Comparison of ENCODE assay signal across 8 cellular contexts in genomic region chr6:87702589-87702945, GRCh38. TPM values are rescaled to one million over a fixed set of nuclear protein-coding genes. Genes with fewer than 3 reads are reported as not detected.
A peak's percentile ranks its signal among the peaks of the same experiment; 100 is the strongest.
DNase-seq lines count a peak whose midpoint lies in the region; ATAC-seq, FAIRE-seq and TF ChIP-seq lines count a peak whose summit lies in the region.

No MANE protein-coding gene starts in this region.

- FAIRE-seq in GM12878 (lab: Jason Lieb, UNC) = no peak

- peaks cover 45% of the 10 kb centered on the region for H3K79me2 ChIP-seq in GM12878 (ENCODE audit: control insufficient read depth, insufficient read depth, low read length)

- DNase-seq in GM13977 (ENCODE audit: low spot score) (peak; percentile 49), HFFc6 (peak; percentile 53), NCI-H524 treated with DMSO at 0.1 percent for 48 hours (lab: John Stamatoyannopoulos, UW) (peak; percentile 86), GM12878 (ENCODE audit: low read depth, low spot score) (no peak), lower leg skin (ENCODE audit: low spot score in 2 of 2) (no peak), upper lobe of left lung (no peak), anterior cingulate cortex (lab: John Stamatoyannopoulos, UW) (no peak)

- RAD21 ChIA-PET in GM12878 (lab: Charles Lee; ENCODE audit: unreplicated experiment) = interaction anchor here (0.7 to 3.5 kb wide), 22 partner anchors 11 to 463 kb away, joined by 3 to 29 read pairs (median 4); partner anchors contain the start of genes ORC3 and RARS2

- H3K27me3 Mint-ChIP-seq in HFFc6 (ENCODE audit: insufficient read depth) = peaks cover 4% of the 10 kb centered on the region; the same call in 1 of the 2 replicates

- peak overlapping the region; percentile 92 for H3K4me2 ChIP-seq in GM12878 (ENCODE audit: control insufficient read depth, insufficient read depth)

- ATAC-seq in GM12878 (peak; percentile 14), upper lobe of left lung (ENCODE audit: low FRiP score in 2 of 2) (peak in 1 of 2 donors; percentile 21), GM18519 (IDR thresholded peaks at IDR 0.05; ENCODE audit: low FRiP score, unreplicated experiment) (no peak)

- H3K27me3 ChIP-seq in GM12878 (replicated peaks in 1 of 2; ENCODE audit: control insufficient read depth in 2 of 2, insufficient read depth in 2 of 2, low read length in 1 of 2) (no peaks in the 10 kb centered on the region), upper lobe of left lung (no peaks in the 10 kb centered on the region)

- H3K9me3 Mint-ChIP-seq in HFFc6 = no peaks in the 10 kb centered on the region

- TF ChIP-seq CTCF in GM13977 (IDR thresholded peaks at IDR 0.05; ENCODE audit: extremely low read depth, insufficient read depth, missing control alignments) (no peak), HFFc6 (IDR thresholded peaks at IDR 0.05) (no peak), GM12878 (IDR thresholded peaks at IDR 0.05 in 2 of 3, conservative IDR thresholded peaks at IDR 0.05 in 1 of 3; ENCODE audit: control insufficient read depth in 2 of 3, extremely low read depth in 1 of 3, insufficient read depth in 1 of 3, low read depth in 3 of 3, low read length in 3 of 3) (no peak), lower leg skin (IDR thresholded peaks at IDR 0.05) (no peak), upper lobe of left lung (IDR thresholded peaks at IDR 0.05) (no peak)

- SMC1A ChIA-PET in GM12878 (lab: Charles Lee; ENCODE audit: uncharacterized antibody, unreplicated experiment) = interaction anchor here (0.7 to 3.2 kb wide), 26 partner anchors 8 to 1049 kb away, joined by 3 to 14 read pairs (median 5); no protein-coding TSS in a partner anchor

- H3K9me3 ChIP-seq in GM12878 (replicated peaks; ENCODE audit: control insufficient read depth, insufficient read depth, low read length) = no peaks in the 10 kb centered on the region
- H3K9me3 ChIP-seq in upper lobe of left lung = no peaks in the 10 kb centered on the region

- H3K4me3 ChIP-seq in GM12878 (peak overlapping the region; percentile 69), lower leg skin (ENCODE audit: low read depth, poor library complexity, severe bottlenecking) (peak overlapping the region; percentile 33), upper lobe of left lung (peak overlapping the region; percentile 33 to 90 (median 67))

- H3K4me1 Mint-ChIP-seq in HFFc6 (ENCODE audit: low read depth) = peaks cover 53% of the 10 kb centered on the region

- peak overlapping the region; percentile 100 for H3K4me3 Mint-ChIP-seq in HFFc6

- H3K36me3 Mint-ChIP-seq in HFFc6 (ENCODE audit: low read depth) = peaks cover 26% of the 10 kb centered on the region

- TF ChIP-seq RAD21 in GM12878 (IDR thresholded peaks at IDR 0.05; ENCODE audit: insufficient read depth, low read depth, low read length) = 0 out of 2 replicates have a peak, but pooled peaks have one; percentile 9

- TSS peak; percentile 97 for BruUV-seq in GM12878 (replicated peaks; lab: Mats Ljungman, UMichigan)

- peak overlapping the region; percentile 78 for H3K9ac ChIP-seq in GM12878 (ENCODE audit: control insufficient read depth, insufficient read depth, low read length)

- peak overlapping the region; percentile 99 for H3K27ac Mint-ChIP-seq in HFFc6

- POLR2A ChIA-PET in GM12878 (lab: Charles Lee) = interaction anchor here (0.5 to 2.7 kb wide), 19 partner anchors 10 to 281 kb away, joined by 3 to 12 read pairs (median 4); no protein-coding TSS in a partner anchor

- H3K27ac ChIP-seq in GM12878 (ENCODE audit: control insufficient read depth, insufficient read depth) (peak overlapping the region; percentile 88), upper lobe of left lung (peak overlapping the region; percentile 98 to 100 (median 99))

- H2AFZ ChIP-seq in GM12878 (ENCODE audit: control insufficient read depth, low read depth, low read length) = peak overlapping the region; percentile 83

- H3K36me3 ChIP-seq in GM12878 (ENCODE audit: control insufficient read depth in 2 of 2, insufficient read depth in 2 of 2, low read length in 1 of 2) (peaks cover 0 to 3% of the 10 kb centered on the region in 2 experiments; a peak in 2 of 4 replicates), upper lobe of left lung (no peaks in the 10 kb centered on the region)

- TF ChIP-seq EP300 in GM12878 (IDR thresholded peaks at IDR 0.05; ENCODE audit: borderline replicate concordance in 1 of 2, control insufficient read depth in 1 of 2, low read depth in 2 of 2, low read length in 2 of 2) (0 out of 4 replicates have a peak, but pooled peaks of 1 of the 2 experiments have one; percentile 13), upper lobe of left lung (IDR thresholded peaks at IDR 0.05) (peak in 1 of 4 donors; percentile 8)

- in situ Hi-C loops in GM13977 (cut with MboI; ENCODE audit: low pct_unique_long_range_greater_than_20kb, low sequenced_read_pairs, unreplicated experiment) = loop anchor here (10.0 kb wide), 1 partner anchor 92 kb away; no protein-coding TSS in a partner anchor
- in situ Hi-C loops in GM12878 (cut with MboI) = no loop called here

- TF ChIP-seq POLR2A in GM12878 (IDR thresholded peaks at IDR 0.05; ENCODE audit: low read depth, low read length) (no peak), lower leg skin (IDR thresholded peaks at IDR 0.05) (no peak), upper lobe of left lung (IDR thresholded peaks at IDR 0.05) (no peak)

- H3K4me1 ChIP-seq in GM12878 (ENCODE audit: control insufficient read depth, insufficient read depth, low read length) (peaks cover 32% of the 10 kb centered on the region), upper lobe of left lung (peaks cover 9 to 25% (median 15%) of the 10 kb centered on the region in 4 donors)

- CTCF ChIA-PET in GM12878 (lab: Yijun Ruan, JAX) = interaction anchor here (0.6 to 1.5 kb wide), 7 partner anchors 12 to 1168 kb away, joined by 3 to 4 read pairs (median 3); no protein-coding TSS in a partner anchor

- no peaks in the 10 kb centered on the region for H4K20me1 ChIP-seq in GM12878 (ENCODE audit: control insufficient read depth, insufficient read depth)

- intact Hi-C loops in GM12878 (cut with micrococcal nuclease; ENCODE audit: unreplicated experiment) (loop anchor here (2.0 to 10.0 kb wide), 5 partner anchors 54 to 792 kb away; partner anchors contain the start of genes CNR1 and ZNF292), lower leg skin (cut with DNase I; ENCODE audit: low total_unique reads) (no loop called here)

- 0% methylated on average over 7 of the region's 7 CpGs for WGBS in GM12878 (ENCODE audit: insufficient coverage, insufficient replicate concordance, low lambda C conversion rate, missing lambda C conversion rate)
- 1 to 2% methylated on average over 7 of the region's 7 CpGs for WGBS in lower leg skin, 2 donors
- WGBS in upper lobe of left lung, 2 donors = 3% methylated on average over 7 of the region's 7 CpGs

TF ChIP-seq in GM12878, 131 proteins besides CTCF, POLR2A, EP300 and RAD21 (continues in another document):
- peak; percentile 8; the same call in 1 of the 2 replicates for TF ChIP-seq SMARCA5 (IDR thresholded peaks at IDR 0.05)
- TF ChIP-seq POLR2AphosphoS5 (IDR thresholded peaks at IDR 0.05; ENCODE audit: low read length) = no peak
- TF ChIP-seq, protein P1, sequence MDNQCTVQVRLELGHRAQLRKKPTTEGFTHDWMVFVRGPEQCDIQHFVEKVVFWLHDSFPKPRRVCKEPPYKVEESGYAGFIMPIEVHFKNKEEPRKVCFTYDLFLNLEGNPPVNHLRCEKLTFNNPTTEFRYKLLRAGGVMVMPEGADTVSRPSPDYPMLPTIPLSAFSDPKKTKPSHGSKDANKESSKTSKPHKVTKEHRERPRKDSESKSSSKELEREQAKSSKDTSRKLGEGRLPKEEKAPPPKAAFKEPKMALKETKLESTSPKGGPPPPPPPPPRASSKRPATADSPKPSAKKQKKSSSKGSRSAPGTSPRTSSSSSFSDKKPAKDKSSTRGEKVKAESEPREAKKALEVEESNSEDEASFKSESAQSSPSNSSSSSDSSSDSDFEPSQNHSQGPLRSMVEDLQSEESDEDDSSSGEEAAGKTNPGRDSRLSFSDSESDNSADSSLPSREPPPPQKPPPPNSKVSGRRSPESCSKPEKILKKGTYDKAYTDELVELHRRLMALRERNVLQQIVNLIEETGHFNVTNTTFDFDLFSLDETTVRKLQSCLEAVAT (IDR thresholded peaks at IDR 0.05) = no peak
- TF ChIP-seq CBX5 (IDR thresholded peaks at IDR 0.05; ENCODE audit: low read depth) = no peak
- no peak for TF ChIP-seq PAX8 (IDR thresholded peaks at IDR 0.05)
- TF ChIP-seq, protein P2, sequence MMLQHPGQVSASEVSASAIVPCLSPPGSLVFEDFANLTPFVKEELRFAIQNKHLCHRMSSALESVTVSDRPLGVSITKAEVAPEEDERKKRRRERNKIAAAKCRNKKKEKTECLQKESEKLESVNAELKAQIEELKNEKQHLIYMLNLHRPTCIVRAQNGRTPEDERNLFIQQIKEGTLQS (IDR thresholded peaks at IDR 0.05; ENCODE audit: borderline replicate concordance, extremely low read depth, low read depth, low read length) = no peak

RNA-seq across cellular contexts. Expression of gene AKIRIN2, which starts 0.5 kb away (rescaled TPM):
- total RNA-seq in HFFc6 (2021; fragmentation: NEBNext Ultra II Directional; extraction: Animal tissue kit (Norgen Biotek cat#: 25700)) = 10 to 100 TPM; 47.0 to 63.1 (median 55.8) TPM
- 105 and 137 TPM in 2 replicates for total RNA-seq in GM12878 (2013; cell fraction: nucleolus; rRNA removed)
- 28.4 and 32.9 TPM in 2 replicates for total RNA-seq in GM12878 (2014; rRNA removed)
- 21.9 and 23.7 TPM in 2 replicates for total RNA-seq in GM12878 (2014; rRNA removed; fragmentation: Illumina TruSeq; extraction: Trizol)
- 71.6 and 74.4 TPM in 2 replicates for total RNA-seq in GM12878 (2021)
- 30.6 TPM for polyA plus RNA-seq in GM12878 (2011; ENCODE audit: low read depth)
- 40.1 and 62.9 TPM in 2 replicates for polyA plus RNA-seq in GM12878 (2011; rRNA removed)
- polyA plus RNA-seq in GM12878 (2011; cell fraction: cytosol; rRNA removed) = 20.0 and 28.1 TPM in 2 replicates
- 50.6 and 56.0 TPM in 2 replicates for polyA plus RNA-seq in GM12878 (2011; cell fraction: nucleus; rRNA removed)
- 64.1 and 73.9 TPM in 2 replicates for polyA plus RNA-seq in GM12878 (2012)
- 39.3 and 46.5 TPM in 2 replicates for polyA plus RNA-seq in GM12878 (2014; fragmentation: Illumina TruSeq; extraction: Trizol)
- 10 to 100 TPM; 12.7 to 16.8 TPM for polyA plus RNA-seq in GM12878 (2014; fragmentation: Nextera tagmentation; extraction: Ambion mirVana)
- polyA plus RNA-seq in GM12878 (2014; rRNA removed) = 45.0 and 49.0 TPM in 2 replicates
- polyA plus RNA-seq in GM12878 (2016; fragmentation: Nextera tagmentation; extraction: Ambion mirVana) = 10 to 100 TPM; 79.2 to 82.2 TPM
- 8.4 and 14.7 TPM in 2 replicates for polyA minus RNA-seq in GM12878 (2011; rRNA and poly(A)+ RNA removed)
- 18.0 and 18.7 TPM in 2 replicates for polyA minus RNA-seq in GM12878 (2011; cell fraction: cytosol; rRNA and poly(A)+ RNA removed)
- 43.9 and 77.4 TPM in 2 replicates for polyA minus RNA-seq in GM12878 (2011; cell fraction: nucleus; rRNA and poly(A)+ RNA removed)
- total RNA-seq in lower leg skin = 10 to 100 TPM; 11.2 to 30.3 (median 17.2) TPM
- 10 to 100 TPM; 42.3 to 87.0 (median 57.2) TPM for total RNA-seq in upper lobe of left lung

Comparison
In these comparisons a context has a peak if more than half of its experiments do, and no peak if none do; other contexts are left out.
1. DNase-seq: peak in GM13977 (single experiment), HFFc6 (single experiment) and NCI-H524 treated with DMSO at 0.1 percent for 48 hours (single experiment); none in GM12878 (single experiment), lower leg skin (0 of 2), upper lobe of left lung (0 of 2) and anterior cingulate cortex (0 of 58).
2. Peak in every context shown above with its lines, with median percentiles within 50 percentile points of each other: H3K4me3 ChIP-seq.